Comparison of ENCODE assay signal across 8 cellular contexts in the genomic region with DNA sequence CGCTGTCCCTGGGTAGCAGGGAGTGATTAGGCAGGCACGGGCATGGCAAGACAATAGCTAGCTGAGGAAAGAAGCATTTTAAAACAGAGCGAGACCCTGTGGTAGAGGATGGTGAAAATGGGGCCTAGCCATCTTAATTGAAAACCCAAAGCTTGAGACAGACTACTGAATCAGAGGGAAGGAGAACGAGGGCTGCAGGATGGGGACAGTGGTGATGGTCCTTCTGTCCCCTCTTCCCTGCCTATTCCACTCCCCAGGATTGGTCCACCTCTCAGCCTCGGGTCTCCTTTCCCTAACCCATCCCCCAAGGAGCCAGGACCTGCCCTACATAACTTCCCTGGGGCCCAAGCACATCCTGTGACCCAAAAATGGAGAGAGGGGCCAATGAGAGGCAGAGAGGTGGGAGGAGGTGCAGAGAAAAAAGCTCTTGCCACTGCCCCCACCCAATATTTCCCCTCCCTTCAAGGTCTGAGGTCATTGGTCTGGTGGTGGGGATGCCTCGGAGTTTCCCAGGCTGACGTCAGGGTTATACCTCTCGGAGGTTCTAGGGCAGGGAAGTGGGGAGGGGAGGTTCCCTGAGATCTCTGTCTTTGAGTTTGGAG. TPM values are rescaled to one million over a fixed set of nuclear protein-coding genes. Genes with fewer than 3 reads are reported as not detected.
DNase-seq lines count a peak whose midpoint lies in the region; ATAC-seq and TF ChIP-seq lines count a peak whose summit lies in the region.

No MANE protein-coding gene starts in this region.

- peaks cover 30% of the 10 kb centered on the region for H3K79me2 ChIP-seq in DOHH2 (ENCODE audit: control insufficient read depth, low read length)

- no peaks in the 10 kb centered on the region for H3K9me2 ChIP-seq in DOHH2 (replicated peaks; ENCODE audit: control insufficient read depth, low read length)

- H4K20me1 ChIP-seq in DOHH2 (ENCODE audit: control insufficient read depth, insufficient read depth, low read depth, low read length) = no peaks in the 10 kb centered on the region; the same call in 1 of the 2 replicates

- ATAC-seq in naive B cell (ENCODE audit: low read depth in 2 of 2) (no peak), GM19395 (IDR thresholded peaks at IDR 0.05; ENCODE audit: unreplicated experiment) (no peak)

- H3K4me3 ChIP-seq in DOHH2 (ENCODE audit: low read length) (peak overlapping the region; percentile 74), choroid plexus epithelial cell (ENCODE audit: low read depth, low read length) (peak overlapping the region; percentile 49)

- TF ChIP-seq CTCF in DOHH2 (IDR thresholded peaks at IDR 0.05; ENCODE audit: low read depth, low read length, poor library complexity, severe bottlenecking) = no peak
- no peak for TF ChIP-seq CTCF in choroid plexus epithelial cell (conservative IDR thresholded peaks at IDR 0.05; ENCODE audit: low read depth, low read length)

- peaks cover 5% of the 10 kb centered on the region; the same call in 1 of the 2 replicates for H3K27me3 ChIP-seq in DOHH2 (ENCODE audit: control insufficient read depth, low read length)

- peak overlapping the region; percentile 98 to 99 (median 98) for H3K27ac Mint-ChIP-seq in naive B cell

- no peaks in the 10 kb centered on the region for H3K9me3 Mint-ChIP-seq in naive B cell

- peak overlapping the region; percentile 69 for H3K27ac ChIP-seq in DOHH2 (ENCODE audit: low read depth, low read length)

- peak overlapping the region; percentile 87 for H3K4me2 ChIP-seq in DOHH2 (ENCODE audit: low read length)

- H3K36me3 ChIP-seq in DOHH2 (ENCODE audit: control insufficient read depth, low read length) = peaks cover 27% of the 10 kb centered on the region

- DNase-seq in choroid plexus epithelial cell (ENCODE audit: low read depth) (peak; percentile 50), naive B cell (no peak), NCI-H187 (lab: John Stamatoyannopoulos, UW) (no peak), iPS-NIHi11 (ENCODE audit: low spot score) (no peak)
- DNase-seq in activated CD4-positive, CD25-positive, alpha-beta regulatory T cell (lab: John Stamatoyannopoulos, UW) = no peak

- H3K36me3 Mint-ChIP-seq in naive B cell = peaks cover 0 to 28% of the 10 kb centered on the region in 2 donors

- peaks cover 48% of the 10 kb centered on the region for H3K4me1 ChIP-seq in DOHH2 (ENCODE audit: control insufficient read depth, low read length)

- TF ChIP-seq POLR2A in Raji (IDR thresholded peaks at IDR 0.05; ENCODE audit: insufficient read depth, low read depth, low read length) = peak; percentile 10; the same call in 1 of the 2 replicates

- peaks cover 13% of the 10 kb centered on the region for H3F3A ChIP-seq in DOHH2 (ENCODE audit: control insufficient read depth, insufficient read depth)

- H3K27me3 Mint-ChIP-seq in naive B cell = peaks cover 4 to 12% (median 8%) of the 10 kb centered on the region in 3 donors

- peak overlapping the region; percentile 84 to 95 (median 92) for H3K4me3 Mint-ChIP-seq in naive B cell

- H3K9me3 ChIP-seq in DOHH2 (ENCODE audit: control insufficient read depth, insufficient read depth, low read length) = no peaks in the 10 kb centered on the region

- H3K4me1 Mint-ChIP-seq in naive B cell = peaks cover 45 to 61% (median 49%) of the 10 kb centered on the region in 3 donors

RNA-seq across cellular contexts. Expression of gene CUTA, which starts 0.9 kb away (rescaled TPM):
- polyA plus RNA-seq in naive B cell (ENCODE audit: low read depth in 6 of 6) = 100 to 1,000 TPM; 237 to 281 (median 263) TPM

RNA-seq across cellular contexts. Expression of gene SYNGAP1, which starts 1.1 kb away (rescaled TPM):
- polyA plus RNA-seq in naive B cell (ENCODE audit: low read depth in 6 of 6) = 1 to 10 TPM in 1 of 6 donors, under 1 TPM in 4, not detected in 1; 0.25 to 1.9 (median 0.48) TPM

RNA-seq across cellular contexts. Expression of gene PHF1, which starts 8.0 kb away (rescaled TPM):
- 10 to 100 TPM; 48.9 to 82.3 (median 55.5) TPM for polyA plus RNA-seq in naive B cell (ENCODE audit: low read depth in 6 of 6)

RNA-seq across cellular contexts. Expression of gene KIFC1, which starts 27.2 kb away (rescaled TPM):
- polyA plus RNA-seq in naive B cell (ENCODE audit: low read depth in 6 of 6) = under 1 TPM in 3 of 6 donors, not detected in 3; 0.36 to 0.45 (median 0.36) TPM

RNA-seq across cellular contexts. Expression of gene ZBTB9, which starts 35.6 kb away (rescaled TPM):
- polyA plus RNA-seq in naive B cell (ENCODE audit: low read depth in 6 of 6) = 1 to 10 TPM; 4.8 to 9.7 (median 7.0) TPM
